ENCODE assay signal across 8 cellular contexts in the genomic region with DNA sequence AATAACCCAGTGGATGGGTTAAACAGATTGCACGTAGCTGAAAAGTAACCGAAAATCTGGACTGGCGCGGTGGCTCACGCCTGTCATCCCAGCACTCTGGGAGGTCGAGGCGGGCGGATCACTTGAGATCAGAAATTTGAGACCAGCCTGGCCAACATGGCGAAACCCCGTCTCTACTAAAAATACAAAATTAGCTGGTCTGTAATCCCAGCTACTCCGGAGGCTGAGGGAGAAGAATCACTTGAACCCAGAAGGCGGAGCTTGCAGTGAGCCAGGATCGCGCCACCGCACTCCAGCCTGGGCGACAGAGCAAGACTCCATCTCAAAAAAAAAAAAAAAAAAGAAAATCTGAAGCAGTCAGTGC. TPM values are rescaled to one million over a fixed set of nuclear protein-coding genes. Genes with fewer than 3 reads are reported as not detected.
DNase-seq lines count a peak whose midpoint lies in the region; ATAC-seq and TF ChIP-seq lines count a peak whose summit lies in the region.
"Not testable (repeated sequence)": the region's sequence is repeated elsewhere in the genome, so short reads cannot be mapped to it uniquely, and the experiment has no call there.

No MANE protein-coding gene starts in this region.

- H3K4me1 Mint-ChIP-seq in Caco-2 (ENCODE audit: low read depth, unreplicated experiment): not testable (repeated sequence)
- H3K4me1 Mint-ChIP-seq in activated CD4-positive, alpha-beta memory T cell treated with anti-CD3 and anti-CD28 coated beads for 36 hours (ENCODE audit: low read depth): peaks cover 33% of the 10 kb centered on the region

- not testable (repeated sequence) for H3K9me3 ChIP-seq in Caco-2; colonic mucosa; neuron (ENCODE audit: low read length); suprapubic skin

- H3K4me3 ChIP-seq in Caco-2 (ENCODE audit: low read depth, low read length) (peak overlapping the region; percentile 99), colonic mucosa (peak overlapping the region; percentile 67), iPS-11a (ENCODE audit: low read depth, low read length) (peak overlapping the region; percentile 98), neuron (ENCODE audit: low read length) (peak overlapping the region; percentile 94), suprapubic skin (peak overlapping the region; percentile 90)

- H3K27ac ChIP-seq in colonic mucosa (peak overlapping the region; percentile 90), suprapubic skin (peak overlapping the region; percentile 90)

- not testable (repeated sequence) for H3K27me3 ChIP-seq in Caco-2 (replicated peaks; ENCODE audit: control insufficient read depth, insufficient read depth, low read length); colonic mucosa; neuron (ENCODE audit: insufficient read depth, low read length); suprapubic skin

- not testable (repeated sequence) for H3K4me1 ChIP-seq in Caco-2, colonic mucosa
- H3K4me1 ChIP-seq in neuron (ENCODE audit: insufficient read depth, low read length) (peaks cover 21% of the 10 kb centered on the region), suprapubic skin (peaks cover 43% of the 10 kb centered on the region)

- peak; percentile 2 for ATAC-seq in HG02623 (IDR thresholded peaks at IDR 0.05; ENCODE audit: unreplicated experiment)

- H2AFZ ChIP-seq in neuron (ENCODE audit: low read depth, low read length): peak overlapping the region; percentile 15

- WGBS in suprapubic skin: under 1% methylated on average over 16 of the region's 16 CpGs

- not testable (repeated sequence) for TF ChIP-seq POLR2A in suprapubic skin (IDR thresholded peaks at IDR 0.05)

- intact Hi-C loops in Caco-2 (cut with micrococcal nuclease; ENCODE audit: unreplicated experiment): loop anchor here (1.0 to 5.0 kb wide), 3 partner anchors 17 to 93 kb away; partner anchors contain the start of genes CRAMP1, IFT140 and JPT2
- intact Hi-C loops in activated CD4-positive, alpha-beta memory T cell treated with anti-CD3 and anti-CD28 coated beads for 36 hours (cut with micrococcal nuclease): loop anchor here (2.0 kb wide), 1 partner anchor 27 kb away; the partner anchor contains the start of gene JPT2
- intact Hi-C loops in colonic mucosa (cut with DNase I): not testable (repeated sequence)

- peak overlapping the region; percentile 89 to 96 for H3K9ac ChIP-seq in colonic mucosa (ENCODE audit: low read depth in 2 of 2, low read length in 2 of 2)

- H3K27me3 Mint-ChIP-seq in Caco-2 (ENCODE audit: insufficient read depth, unreplicated experiment); activated CD4-positive, alpha-beta memory T cell treated with anti-CD3 and anti-CD28 coated beads for 36 hours: not testable (repeated sequence)

- not testable (repeated sequence) for DNase-seq in Caco-2; activated CD4-positive, alpha-beta memory T cell treated with anti-CD3 and anti-CD28 coated beads for 36 hours; colonic mucosa; suprapubic skin (ENCODE audit: low spot score in 2 of 2)
- peak; percentile 66 for DNase-seq in NCI-H2227 treated with DMSO at 0.1 percent for 48 hours (lab: John Stamatoyannopoulos, UW)

- CTCF ChIA-PET in Caco-2 (lab: Charles Lee): interaction anchor here (0.6 to 1.7 kb wide), 16 partner anchors 8 to 362 kb away, joined by 3 to 35 read pairs (median 4); partner anchors contain the start of genes JPT2, MSRB1, NUBP2 and SPSB3
- CTCF ChIA-PET in activated CD4-positive, alpha-beta memory T cell treated with anti-CD3 and anti-CD28 coated beads for 36 hours (lab: Charles Lee): interaction anchor here (0.6 to 2.2 kb wide), 31 partner anchors 10 to 1038 kb away, joined by 3 to 22 read pairs (median 5); partner anchors contain the start of genes ANTKMT, EME2, FAHD1 and HAGH

- BruUV-seq in Caco-2 (replicated peaks; lab: Mats Ljungman, UMichigan): not testable (repeated sequence)

- not testable (repeated sequence) for H3K36me3 ChIP-seq in Caco-2 (ENCODE audit: control insufficient read depth, insufficient read depth, low read length); colonic mucosa; suprapubic skin
- H3K36me3 ChIP-seq in neuron (ENCODE audit: insufficient read depth, low read length): peaks cover 23% of the 10 kb centered on the region

- H3K36me3 Mint-ChIP-seq in Caco-2 (ENCODE audit: insufficient read depth, unreplicated experiment): peaks cover 66% of the 10 kb centered on the region
- not testable (repeated sequence) for H3K36me3 Mint-ChIP-seq in activated CD4-positive, alpha-beta memory T cell treated with anti-CD3 and anti-CD28 coated beads for 36 hours

- TF ChIP-seq CTCF in Caco-2 (IDR thresholded peaks at IDR 0.05; ENCODE audit: insufficient read depth in 1 of 2, low read depth in 1 of 2, low read length in 1 of 2, severe bottlenecking in 1 of 2, unreplicated experiment in 1 of 2); colonic mucosa (IDR thresholded peaks at IDR 0.05); suprapubic skin (IDR thresholded peaks at IDR 0.05): not testable (repeated sequence)

- H3K4me3 Mint-ChIP-seq in Caco-2 (ENCODE audit: unreplicated experiment): peak overlapping the region; percentile 89
- H3K4me3 Mint-ChIP-seq in activated CD4-positive, alpha-beta memory T cell treated with anti-CD3 and anti-CD28 coated beads for 36 hours: peak overlapping the region; percentile 96

- not testable (repeated sequence) for H3K9me3 Mint-ChIP-seq in Caco-2 (ENCODE audit: unreplicated experiment); activated CD4-positive, alpha-beta memory T cell treated with anti-CD3 and anti-CD28 coated beads for 36 hours

- not testable (repeated sequence) for TF ChIP-seq EP300 in suprapubic skin (IDR thresholded peaks at IDR 0.05)

- POLR2A ChIA-PET in Caco-2 (lab: Charles Lee): interaction anchor here (0.6 to 1.9 kb wide), 7 partner anchors 16 to 259 kb away, joined by 4 to 17 read pairs (median 6); partner anchors contain the start of genes EME2, JPT2, MRPS34 and NUBP2
- POLR2A ChIA-PET in activated CD4-positive, alpha-beta memory T cell treated with anti-CD3 and anti-CD28 coated beads for 36 hours (lab: Charles Lee): interaction anchor here (0.6 to 2.3 kb wide), 11 partner anchors 8 to 1362 kb away, joined by 3 to 18 read pairs (median 4); partner anchors contain the start of genes FAHD1, HAGH, JPT2 and RPS2

- peak overlapping the region; percentile 98 for H3K27ac Mint-ChIP-seq in Caco-2 (ENCODE audit: unreplicated experiment)
- H3K27ac Mint-ChIP-seq in activated CD4-positive, alpha-beta memory T cell treated with anti-CD3 and anti-CD28 coated beads for 36 hours: peak overlapping the region; percentile 92

RNA-seq across cellular contexts. Expression of gene MAPK8IP3, which starts 0.7 kb away (rescaled TPM):
- total RNA-seq in Caco-2 (2022) (60.5 and 74.9 TPM in 2 replicates), colonic mucosa (10 to 100 TPM; 44.0 to 62.6 TPM), suprapubic skin (100 to 1,000 TPM in 1 of 4 donors, 10 to 100 TPM in 3; 56.0 to 206 (median 82.1) TPM)
- total RNA-seq in activated CD4-positive, alpha-beta memory T cell treated with anti-CD3 and anti-CD28 coated beads for 36 hours: 10 to 100 TPM; 51.7 to 56.8 TPM

RNA-seq across cellular contexts. Expression of gene JPT2, which starts 27.2 kb away (rescaled TPM):
- total RNA-seq in Caco-2 (2022) (170 and 178 TPM in 2 replicates), colonic mucosa (100 to 1,000 TPM in 1 of 2 donors, 10 to 100 TPM in 1; 53.5 to 123 TPM), suprapubic skin (10 to 100 TPM; 22.6 to 59.2 (median 35.0) TPM)
- 10 to 100 TPM; 62.1 to 65.9 TPM for total RNA-seq in activated CD4-positive, alpha-beta memory T cell treated with anti-CD3 and anti-CD28 coated beads for 36 hours
